1 cellular context compared by ENCODE assay signal in the genomic region with DNA sequence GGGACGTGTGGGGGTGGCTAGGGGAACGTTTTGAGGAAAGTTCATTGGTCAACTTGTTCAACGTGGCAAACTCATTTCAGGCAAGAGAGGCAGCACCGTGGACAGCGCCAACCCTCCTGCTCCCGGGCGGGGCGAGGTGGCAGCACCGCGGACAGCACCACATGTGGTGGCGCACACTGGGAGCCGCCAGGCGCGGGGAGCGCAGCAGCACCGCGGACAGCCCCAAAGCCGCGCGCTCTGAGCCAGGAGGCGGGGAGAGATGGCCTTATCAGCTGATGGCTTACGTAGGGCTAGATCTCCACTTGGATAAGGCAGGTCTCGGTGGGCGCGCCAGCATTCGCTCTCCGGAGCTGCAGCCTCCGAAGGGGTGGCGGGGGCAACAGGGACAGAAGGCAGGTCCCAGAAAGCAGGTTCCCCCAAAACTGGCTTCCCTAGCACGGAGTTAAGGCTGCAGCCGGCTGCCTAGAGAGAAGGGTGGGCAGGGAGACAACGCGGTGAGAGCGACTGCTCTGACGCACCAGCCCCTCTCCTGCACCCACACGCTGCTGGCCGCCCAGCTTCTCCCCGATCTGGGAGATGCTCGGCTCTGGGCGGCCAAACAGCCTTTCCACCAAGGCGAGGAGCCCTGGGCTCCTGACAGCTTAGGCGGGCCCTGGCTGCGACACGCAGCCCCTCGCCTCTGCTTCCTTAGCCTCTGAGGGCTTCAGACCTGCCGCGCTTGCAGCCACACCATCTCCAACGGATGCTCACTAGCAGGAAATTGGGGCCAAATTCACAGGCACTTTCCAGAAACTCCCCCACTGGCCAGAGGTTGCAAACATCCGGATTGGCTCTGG.
TF ChIP-seq lines count a peak whose summit lies in the region.

Gene HTR5A (plus strand): TSS at position 333 of the 836 bp plus-strand sequence. CDS start 576 bp downstream, outside the sequence.

TF ChIP-seq in K562, 482 proteins besides CTCF, POLR2A, EP300 and RAD21 (continued from another document and continues in another):
- TF ChIP-seq, protein P1, sequence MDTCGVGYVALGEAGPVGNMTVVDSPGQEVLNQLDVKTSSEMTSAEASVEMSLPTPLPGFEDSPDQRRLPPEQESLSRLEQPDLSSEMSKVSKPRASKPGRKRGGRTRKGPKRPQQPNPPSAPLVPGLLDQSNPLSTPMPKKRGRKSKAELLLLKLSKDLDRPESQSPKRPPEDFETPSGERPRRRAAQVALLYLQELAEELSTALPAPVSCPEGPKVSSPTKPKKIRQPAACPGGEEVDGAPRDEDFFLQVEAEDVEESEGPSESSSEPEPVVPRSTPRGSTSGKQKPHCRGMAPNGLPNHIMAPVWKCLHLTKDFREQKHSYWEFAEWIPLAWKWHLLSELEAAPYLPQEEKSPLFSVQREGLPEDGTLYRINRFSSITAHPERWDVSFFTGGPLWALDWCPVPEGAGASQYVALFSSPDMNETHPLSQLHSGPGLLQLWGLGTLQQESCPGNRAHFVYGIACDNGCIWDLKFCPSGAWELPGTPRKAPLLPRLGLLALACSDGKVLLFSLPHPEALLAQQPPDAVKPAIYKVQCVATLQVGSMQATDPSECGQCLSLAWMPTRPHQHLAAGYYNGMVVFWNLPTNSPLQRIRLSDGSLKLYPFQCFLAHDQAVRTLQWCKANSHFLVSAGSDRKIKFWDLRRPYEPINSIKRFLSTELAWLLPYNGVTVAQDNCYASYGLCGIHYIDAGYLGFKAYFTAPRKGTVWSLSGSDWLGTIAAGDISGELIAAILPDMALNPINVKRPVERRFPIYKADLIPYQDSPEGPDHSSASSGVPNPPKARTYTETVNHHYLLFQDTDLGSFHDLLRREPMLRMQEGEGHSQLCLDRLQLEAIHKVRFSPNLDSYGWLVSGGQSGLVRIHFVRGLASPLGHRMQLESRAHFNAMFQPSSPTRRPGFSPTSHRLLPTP (IDR thresholded peaks at IDR 0.05; ENCODE audit: borderline replicate concordance, extremely low read depth, insufficient read length): no peak
- TF ChIP-seq FUS (optimal IDR thresholded peaks at IDR 0.05; ENCODE audit: low read depth, low read length): no peak
- peak; percentile 71; the same call in 1 of the 2 replicates for TF ChIP-seq RHOXF2B (CRISPR knock-in tag; conservative IDR thresholded peaks at IDR 0.05)
- TF ChIP-seq ZNF197 (CRISPR knock-in tag; IDR thresholded peaks at IDR 0.05; ENCODE audit: low read depth): peak; percentile 100
- TF ChIP-seq MTF1 (CRISPR knock-in tag; IDR thresholded peaks at IDR 0.05; ENCODE audit: borderline replicate concordance): peak; percentile 86; the same call in 1 of the 2 replicates
- TF ChIP-seq, protein P2, sequence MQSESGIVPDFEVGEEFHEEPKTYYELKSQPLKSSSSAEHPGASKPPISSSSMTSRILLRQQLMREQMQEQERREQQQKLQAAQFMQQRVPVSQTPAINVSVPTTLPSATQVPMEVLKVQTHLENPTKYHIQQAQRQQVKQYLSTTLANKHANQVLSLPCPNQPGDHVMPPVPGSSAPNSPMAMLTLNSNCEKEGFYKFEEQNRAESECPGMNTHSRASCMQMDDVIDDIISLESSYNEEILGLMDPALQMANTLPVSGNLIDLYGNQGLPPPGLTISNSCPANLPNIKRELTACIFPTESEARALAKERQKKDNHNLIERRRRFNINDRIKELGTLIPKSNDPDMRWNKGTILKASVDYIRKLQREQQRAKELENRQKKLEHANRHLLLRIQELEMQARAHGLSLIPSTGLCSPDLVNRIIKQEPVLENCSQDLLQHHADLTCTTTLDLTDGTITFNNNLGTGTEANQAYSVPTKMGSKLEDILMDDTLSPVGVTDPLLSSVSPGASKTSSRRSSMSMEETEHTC (IDR thresholded peaks at IDR 0.05): peak; percentile 77
- TF ChIP-seq DMBX1 (CRISPR knock-in tag; IDR thresholded peaks at IDR 0.05; ENCODE audit: borderline replicate concordance): peak; percentile 99
- peak; percentile 100 for TF ChIP-seq ZNF232 (CRISPR knock-in tag; IDR thresholded peaks at IDR 0.05)
- TF ChIP-seq ZNF12 (CRISPR knock-in tag; IDR thresholded peaks at IDR 0.05): peak; percentile 98
- TF ChIP-seq SMARCB1 (IDR thresholded peaks at IDR 0.05; ENCODE audit: insufficient read length, low read depth): peak; percentile 80
- TF ChIP-seq NFE2 (IDR thresholded peaks at IDR 0.05; ENCODE audit: low read depth): peak; percentile 30; the same call in 1 of the 2 replicates
- no peak for TF ChIP-seq TAF1 (IDR thresholded peaks at IDR 0.05; ENCODE audit: control insufficient read depth, extremely low read depth, insufficient read depth, low read length, severe bottlenecking)
- peak; percentile 99 for TF ChIP-seq FOXJ3 (CRISPR knock-in tag; IDR thresholded peaks at IDR 0.05)
- no peak for TF ChIP-seq ZNF253 (CRISPR knock-in tag; conservative IDR thresholded peaks at IDR 0.05)
- peak; percentile 93 for TF ChIP-seq USF2 (CRISPR knock-in tag; IDR thresholded peaks at IDR 0.05)
- peak in 2 of 3 experiments; percentile 61 to 67 for TF ChIP-seq YY1 (IDR thresholded peaks at IDR 0.05; ENCODE audit: borderline replicate concordance in 1 of 3, control insufficient read depth in 1 of 3, extremely low read depth in 1 of 3, insufficient read depth in 3 of 3, insufficient read length in 1 of 3, insufficient replicate concordance in 2 of 3, low read depth in 1 of 3, low read length in 2 of 3)
- peak; percentile 74 for TF ChIP-seq HNRNPLL (IDR thresholded peaks at IDR 0.05; ENCODE audit: low read depth, low read length, poor library complexity, severe bottlenecking)
- TF ChIP-seq SIN3A (IDR thresholded peaks at IDR 0.05; ENCODE audit: borderline replicate concordance in 2 of 2, control insufficient read depth in 1 of 2, low read depth in 2 of 2, low read length in 2 of 2): peak; percentile 100
- 0 out of 2 replicates have a peak, but pooled peaks have one; percentile 60 for TF ChIP-seq ZNF707 (CRISPR knock-in tag; conservative IDR thresholded peaks at IDR 0.05)
- TF ChIP-seq, protein P3, sequence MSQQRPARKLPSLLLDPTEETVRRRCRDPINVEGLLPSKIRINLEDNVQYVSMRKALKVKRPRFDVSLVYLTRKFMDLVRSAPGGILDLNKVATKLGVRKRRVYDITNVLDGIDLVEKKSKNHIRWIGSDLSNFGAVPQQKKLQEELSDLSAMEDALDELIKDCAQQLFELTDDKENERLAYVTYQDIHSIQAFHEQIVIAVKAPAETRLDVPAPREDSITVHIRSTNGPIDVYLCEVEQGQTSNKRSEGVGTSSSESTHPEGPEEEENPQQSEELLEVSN (IDR thresholded peaks at IDR 0.05; ENCODE audit: borderline replicate concordance in 1 of 2, extremely low read depth in 1 of 2, insufficient read depth in 1 of 2, insufficient read length in 1 of 2, low read depth in 1 of 2, low read length in 1 of 2, poor library complexity in 1 of 2, severe bottlenecking in 1 of 2): peak; percentile 48 to 72
- TF ChIP-seq SREBF2 (CRISPR knock-in tag; IDR thresholded peaks at IDR 0.05): peak; percentile 100
- peak; percentile 100 for TF ChIP-seq TGIF2 (CRISPR knock-in tag; IDR thresholded peaks at IDR 0.05)
- TF ChIP-seq PTRF (tag; IDR thresholded peaks at IDR 0.05): peak; percentile 54; the same call in 1 of the 2 replicates
- no peak for TF ChIP-seq POLR2H (tag; IDR thresholded peaks at IDR 0.05; ENCODE audit: low read depth)
- TF ChIP-seq, protein P4, sequence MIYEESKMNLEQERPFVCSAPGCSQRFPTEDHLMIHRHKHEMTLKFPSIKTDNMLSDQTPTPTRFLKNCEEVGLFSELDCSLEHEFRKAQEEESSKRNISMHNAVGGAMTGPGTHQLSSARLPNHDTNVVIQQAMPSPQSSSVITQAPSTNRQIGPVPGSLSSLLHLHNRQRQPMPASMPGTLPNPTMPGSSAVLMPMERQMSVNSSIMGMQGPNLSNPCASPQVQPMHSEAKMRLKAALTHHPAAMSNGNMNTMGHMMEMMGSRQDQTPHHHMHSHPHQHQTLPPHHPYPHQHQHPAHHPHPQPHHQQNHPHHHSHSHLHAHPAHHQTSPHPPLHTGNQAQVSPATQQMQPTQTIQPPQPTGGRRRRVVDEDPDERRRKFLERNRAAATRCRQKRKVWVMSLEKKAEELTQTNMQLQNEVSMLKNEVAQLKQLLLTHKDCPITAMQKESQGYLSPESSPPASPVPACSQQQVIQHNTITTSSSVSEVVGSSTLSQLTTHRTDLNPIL (CRISPR knock-in tag; IDR thresholded peaks at IDR 0.05): 0 out of 2 replicates have a peak, but pooled peaks have one; percentile 54
- no peak for TF ChIP-seq SIX5 (IDR thresholded peaks at IDR 0.05; ENCODE audit: borderline replicate concordance in 1 of 2, insufficient read depth in 1 of 2, low read depth in 1 of 2, low read length in 2 of 2)
- no peak for TF ChIP-seq NFIX (CRISPR knock-in tag; IDR thresholded peaks at IDR 0.05; ENCODE audit: low read depth)
- TF ChIP-seq, protein P5, sequence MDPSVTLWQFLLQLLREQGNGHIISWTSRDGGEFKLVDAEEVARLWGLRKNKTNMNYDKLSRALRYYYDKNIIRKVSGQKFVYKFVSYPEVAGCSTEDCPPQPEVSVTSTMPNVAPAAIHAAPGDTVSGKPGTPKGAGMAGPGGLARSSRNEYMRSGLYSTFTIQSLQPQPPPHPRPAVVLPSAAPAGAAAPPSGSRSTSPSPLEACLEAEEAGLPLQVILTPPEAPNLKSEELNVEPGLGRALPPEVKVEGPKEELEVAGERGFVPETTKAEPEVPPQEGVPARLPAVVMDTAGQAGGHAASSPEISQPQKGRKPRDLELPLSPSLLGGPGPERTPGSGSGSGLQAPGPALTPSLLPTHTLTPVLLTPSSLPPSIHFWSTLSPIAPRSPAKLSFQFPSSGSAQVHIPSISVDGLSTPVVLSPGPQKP (CRISPR knock-in tag; IDR thresholded peaks at IDR 0.05): peak; percentile 90; the same call in 1 of the 2 replicates
- peak; percentile 98 for TF ChIP-seq CXXC5 (CRISPR knock-in tag; IDR thresholded peaks at IDR 0.05)
- peak; percentile 61; the same call in 1 of the 2 replicates for TF ChIP-seq BHLHE40 (IDR thresholded peaks at IDR 0.05; ENCODE audit: low read length)
- TF ChIP-seq PHB (CRISPR knock-in tag; IDR thresholded peaks at IDR 0.05): no peak
- peak; percentile 99 for TF ChIP-seq ZNF165 (CRISPR knock-in tag; IDR thresholded peaks at IDR 0.05; ENCODE audit: borderline replicate concordance)
- TF ChIP-seq MEIS2 (IDR thresholded peaks at IDR 0.05; ENCODE audit: partially characterized antibody): no peak
- peak; percentile 97 for TF ChIP-seq E2F3 (CRISPR knock-in tag; IDR thresholded peaks at IDR 0.05)
- TF ChIP-seq IFI16 (CRISPR knock-in tag; IDR thresholded peaks at IDR 0.05): peak; percentile 80
- peak; percentile 94 for TF ChIP-seq HDAC8 (tag; IDR thresholded peaks at IDR 0.05)
- no peak for TF ChIP-seq ZNF592 (IDR thresholded peaks at IDR 0.05)
- TF ChIP-seq ZNF263 (CRISPR knock-in tag; IDR thresholded peaks at IDR 0.05; ENCODE audit: borderline replicate concordance): peak; percentile 97
- peak; percentile 94; the same call in 1 of the 2 replicates for TF ChIP-seq CBX1 (IDR thresholded peaks at IDR 0.05; ENCODE audit: low read depth)
- TF ChIP-seq ZNF512 (tag; IDR thresholded peaks at IDR 0.05): no peak
